8 cellular contexts compared by ENCODE assay signal in genomic region chr2:43222472-43223146, GRCh38. TPM values are rescaled to one million over a fixed set of nuclear protein-coding genes. Genes with fewer than 3 reads are reported as not detected.
DNase-seq lines count a peak whose midpoint lies in the region; ATAC-seq and TF ChIP-seq lines count a peak whose summit lies in the region.

No MANE protein-coding gene starts in this region.

- H4K5ac ChIP-seq in H9 (ENCODE audit: insufficient read length, low read depth, low read length): no peak overlapping the region

- H3K4me1 Mint-ChIP-seq in H9 (peaks cover 54 to 60% of the 10 kb centered on the region in 2 experiments), T-helper 17 cell (peaks cover 44% of the 10 kb centered on the region)

- no peak overlapping the region for H4K8ac ChIP-seq in H9 (replicated peaks; ENCODE audit: insufficient read length, low read depth, low read length)

- H3K18ac ChIP-seq in H9 (ENCODE audit: insufficient read length, low read depth, low read length): no peak overlapping the region

- no peak overlapping the region for H2BK5ac ChIP-seq in H9 (ENCODE audit: insufficient read length, low read length)

- peak overlapping the region; percentile 60 for H3K4me2 ChIP-seq in H9 (ENCODE audit: insufficient read depth, insufficient read length, low read length)

- TF ChIP-seq CTCF in H9 (conservative IDR thresholded peaks at IDR 0.05) (no peak), fibroblast of mammary gland (conservative IDR thresholded peaks at IDR 0.05; ENCODE audit: control insufficient read depth, insufficient read depth, low read depth, low read length) (no peak), retinal pigment epithelial cell (conservative IDR thresholded peaks at IDR 0.05; ENCODE audit: low read depth, low read length) (no peak)

- ATAC-seq in T-helper 17 cell: no peak
- ATAC-seq in GM18858 (IDR thresholded peaks at IDR 0.05; ENCODE audit: unreplicated experiment): no peak
- ATAC-seq in GM18517 (IDR thresholded peaks at IDR 0.05; ENCODE audit: unreplicated experiment): no peak

- H2BK15ac ChIP-seq in H9 (ENCODE audit: low read depth, low read length): no peak overlapping the region

- H3K4ac ChIP-seq in H9 (ENCODE audit: low read depth, low read length): no peak overlapping the region

- H3K27me3 Mint-ChIP-seq in H9 (ENCODE audit: low read depth) (peaks cover 1% of the 10 kb centered on the region; the same call in 1 of the 2 replicates), T-helper 17 cell (no peaks in the 10 kb centered on the region)

- peaks cover 16% of the 10 kb centered on the region; the same call in 1 of the 2 replicates for H3K79me2 ChIP-seq in H9 (ENCODE audit: insufficient read depth, low read length)

- no peak overlapping the region for H2AFZ ChIP-seq in H9 (ENCODE audit: low read length)

- H3K4me3 ChIP-seq in fibroblast of mammary gland (ENCODE audit: control insufficient read depth, low read depth, low read length) (peak overlapping the region; percentile 91), retinal pigment epithelial cell (ENCODE audit: low read length) (peak overlapping the region; percentile 90)

- H3K79me1 ChIP-seq in H9 (ENCODE audit: insufficient read depth, low read depth, low read length, poor library complexity, severe bottlenecking): no peaks in the 10 kb centered on the region

- WGBS in H9 (ENCODE audit: extremely low coverage, insufficient read length, low lambda C conversion rate): no CpG with 5 or more reads among the region's 6 CpGs

- H2BK20ac ChIP-seq in H9 (ENCODE audit: low read depth, low read length, poor library complexity, severe bottlenecking): no peak overlapping the region

- H3K27ac ChIP-seq in H9 (ENCODE audit: insufficient read length, low read depth, low read length): no peak overlapping the region

- H3T11ph ChIP-seq in H9 (ENCODE audit: low read length): no peak overlapping the region

- H3K4me1 ChIP-seq in H9 (ENCODE audit: insufficient read depth, low read length): peaks cover 11% of the 10 kb centered on the region

- H3K36me3 Mint-ChIP-seq in H9 (ENCODE audit: insufficient read depth in 1 of 3, low read depth in 3 of 3) (peaks cover 13 to 37% (median 22%) of the 10 kb centered on the region in 3 experiments), T-helper 17 cell (ENCODE audit: low read depth) (peaks cover 6% of the 10 kb centered on the region)

- H3K9me3 ChIP-seq in H9 (ENCODE audit: control insufficient read depth, low read depth, low read length) (no peaks in the 10 kb centered on the region), T-helper 17 cell (ENCODE audit: control insufficient read depth, low read length, poor library complexity, severe bottlenecking) (no peaks in the 10 kb centered on the region)

- no peak overlapping the region for H2AK5ac ChIP-seq in H9 (ENCODE audit: insufficient read length, low read length)

- H3K9me3 Mint-ChIP-seq in H9: peaks cover 0 to 2% of the 10 kb centered on the region in 2 experiments; a peak in 1 of 5 replicates

- H3K4me3 Mint-ChIP-seq in H9 (peak overlapping the region; percentile 65 to 84), T-helper 17 cell (peak overlapping the region; percentile 96)

- no peak overlapping the region for H3K56ac ChIP-seq in H9 (ENCODE audit: insufficient read length, low read depth, low read length)

- H3K23ac ChIP-seq in H9 (ENCODE audit: insufficient read length, low read depth, low read length): no peak overlapping the region

- peaks cover 11% of the 10 kb centered on the region for H3K23me2 ChIP-seq in H9 (ENCODE audit: insufficient read length, low read depth, low read length, poor library complexity, severe bottlenecking)

- H3K27me3 ChIP-seq in H9 (ENCODE audit: insufficient read depth, low read length): no peaks in the 10 kb centered on the region

- H3K14ac ChIP-seq in H9 (ENCODE audit: insufficient read depth, low read length): no peak overlapping the region

- DNase-seq in H9 (no peak), T-helper 17 cell (no peak), fibroblast of mammary gland (ENCODE audit: low read depth) (peak; percentile 59), retinal pigment epithelial cell (ENCODE audit: low read depth) (no peak), NAMALWA (ENCODE audit: low spot score) (no peak)
- no peak for DNase-seq in stimulated activated naive CD4-positive, alpha-beta T cell treated with Interleukin-2 at 50 U/mL for 16 hours (lab: John Stamatoyannopoulos, UW)

- H4K20me1 ChIP-seq in H9 (ENCODE audit: control insufficient read depth, insufficient read depth, insufficient read length): peaks cover 3% of the 10 kb centered on the region

- H4K91ac ChIP-seq in H9 (ENCODE audit: insufficient read length, low read depth, low read length): no peak overlapping the region

- peak overlapping the region in 1 of 3 experiments; percentile 98; a peak in 3 of 7 replicates for H3K27ac Mint-ChIP-seq in H9
- H3K27ac Mint-ChIP-seq in T-helper 17 cell: peak overlapping the region; percentile 93

- H2BK120ac ChIP-seq in H9 (ENCODE audit: low read depth, low read length, poor library complexity, severe bottlenecking): no peak overlapping the region

- no peak overlapping the region for H3K9ac ChIP-seq in H9 (ENCODE audit: extremely low read depth, insufficient read length, low read length)

- H2BK12ac ChIP-seq in H9 (ENCODE audit: insufficient read length, low read depth, low read length): no peak overlapping the region

RNA-seq across cellular contexts. Expression of gene ZFP36L2, which starts 3.8 kb away (rescaled TPM):
- 105 and 110 TPM in 2 replicates for total RNA-seq in H9 (2021)
- 100 to 1,000 TPM; 501 to 627 TPM for total RNA-seq in T-helper 17 cell
